2 cellular contexts compared by ENCODE assay signal in genomic region chr19:876780-877314, GRCh38.
A peak's percentile ranks its signal among the peaks of the same experiment; 100 is the strongest.
TF ChIP-seq lines count a peak whose summit lies in the region.

No MANE protein-coding gene starts in this region.

TF ChIP-seq in HepG2, 621 proteins besides CTCF, POLR2A, EP300 and RAD21:
- 0 out of 2 replicates have a peak, but pooled peaks have one; percentile 12 for TF ChIP-seq RBFOX2 (IDR thresholded peaks at IDR 0.05; ENCODE audit: low read depth, low read length)
- TF ChIP-seq KDM5A (IDR thresholded peaks at IDR 0.05; ENCODE audit: borderline replicate concordance, low read length): no peak
- TF ChIP-seq ZSCAN9 (CRISPR knock-in tag; IDR thresholded peaks at IDR 0.05; ENCODE audit: borderline replicate concordance): no peak
- TF ChIP-seq ZNF841 (CRISPR knock-in tag; IDR thresholded peaks at IDR 0.05; ENCODE audit: borderline replicate concordance): no peak
- no peak for TF ChIP-seq ZNF784 (CRISPR knock-in tag; IDR thresholded peaks at IDR 0.05; ENCODE audit: borderline replicate concordance)
- TF ChIP-seq ZBTB43 (CRISPR knock-in tag; conservative IDR thresholded peaks at IDR 0.05): no peak
- no peak for TF ChIP-seq ZBTB26 (CRISPR knock-in tag; IDR thresholded peaks at IDR 0.05; ENCODE audit: borderline replicate concordance)

TF ChIP-seq in HEK293, 187 proteins besides CTCF, POLR2A, EP300 and RAD21:
- peak; percentile 23; the same call in 1 of the 2 replicates for TF ChIP-seq KLF1 (tag by site-specific recombination; IDR thresholded peaks at IDR 0.05)
- no peak for TF ChIP-seq ZNF292 (tag by site-specific recombination; IDR thresholded peaks at IDR 0.05; ENCODE audit: borderline replicate concordance, low read depth)
